Comparison of ENCODE assay signal across 1 cellular context in genomic region chr3:58049143-58049785, GRCh38.
TF ChIP-seq lines count a peak whose summit lies in the region.

No MANE protein-coding gene starts in this region.

TF ChIP-seq in HepG2, 621 proteins besides CTCF, POLR2A, EP300 and RAD21 (continued from another document and continues in another):
- TF ChIP-seq ZNF407 (CRISPR knock-in tag; IDR thresholded peaks at IDR 0.05; ENCODE audit: not compliant biosample characterization) (no peak), MEIS1 (CRISPR knock-in tag; IDR thresholded peaks at IDR 0.05; ENCODE audit: borderline replicate concordance) (peak; percentile 30; the same call in 1 of the 2 replicates), DNMT3B (CRISPR knock-in tag; conservative IDR thresholded peaks at IDR 0.05) (peak; percentile 29; the same call in 1 of the 2 replicates), KMT2A (CRISPR knock-in tag; IDR thresholded peaks at IDR 0.05) (0 out of 2 replicates have a peak, but pooled peaks have one; percentile 26), DMAP1 (CRISPR knock-in tag; IDR thresholded peaks at IDR 0.05) (0 out of 2 replicates have a peak, but pooled peaks have one; percentile 40), ZNF484 (CRISPR knock-in tag; IDR thresholded peaks at IDR 0.05; ENCODE audit: borderline replicate concordance, low read depth) (no peak), ZKSCAN5 (CRISPR knock-in tag; IDR thresholded peaks at IDR 0.05) (no peak), ZNF710 (CRISPR knock-in tag; IDR thresholded peaks at IDR 0.05; ENCODE audit: borderline replicate concordance) (0 out of 2 replicates have a peak, but pooled peaks have one; percentile 57), NCOA1 (CRISPR knock-in tag; IDR thresholded peaks at IDR 0.05) (no peak), ZNF230 (CRISPR knock-in tag; IDR thresholded peaks at IDR 0.05) (0 out of 2 replicates have a peak, but pooled peaks have one; percentile 40), ZNF34 (CRISPR knock-in tag; IDR thresholded peaks at IDR 0.05; ENCODE audit: borderline replicate concordance) (no peak), ZNF3 (CRISPR knock-in tag; IDR thresholded peaks at IDR 0.05) (0 out of 2 replicates have a peak, but pooled peaks have one; percentile 19), ZNF687 (CRISPR knock-in tag; IDR thresholded peaks at IDR 0.05) (peak; percentile 85), ZNF607 (CRISPR knock-in tag; IDR thresholded peaks at IDR 0.05; ENCODE audit: borderline replicate concordance) (no peak), CCAR2 (optimal IDR thresholded peaks at IDR 0.05; ENCODE audit: low read depth, low read length) (no peak), ATF4 (CRISPR knock-in tag; IDR thresholded peaks at IDR 0.05) (peak in 1 of 2 experiments; percentile 91; a peak in 2 of 4 replicates), GATAD1 (CRISPR knock-in tag; IDR thresholded peaks at IDR 0.05) (peak; percentile 66), ATF5 (CRISPR knock-in tag; IDR thresholded peaks at IDR 0.05; ENCODE audit: low read depth) (no peak), ELF3 (CRISPR knock-in tag; IDR thresholded peaks at IDR 0.05) (peak; percentile 62), MAFG (CRISPR knock-in tag; IDR thresholded peaks at IDR 0.05) (no peak), NFE2L2 (IDR thresholded peaks at IDR 0.05; ENCODE audit: low read length) (no peak), MIER3 (CRISPR knock-in tag; IDR thresholded peaks at IDR 0.05; ENCODE audit: borderline replicate concordance) (peak; percentile 86; the same call in 1 of the 2 replicates), FOXA3 (CRISPR knock-in tag; IDR thresholded peaks at IDR 0.05) (peak; percentile 78), NR2F1 (CRISPR knock-in tag; IDR thresholded peaks at IDR 0.05) (peak in 1 of 2 experiments; percentile 58; a peak in 2 of 4 replicates), PHF8 (CRISPR knock-in tag; IDR thresholded peaks at IDR 0.05) (no peak), MYPOP (CRISPR knock-in tag; IDR thresholded peaks at IDR 0.05) (0 out of 2 replicates have a peak, but pooled peaks have one; percentile 29), NR2F2 (IDR thresholded peaks at IDR 0.05; ENCODE audit: borderline replicate concordance, low read depth) (peak; percentile 67; the same call in 1 of the 2 replicates), BRD4 (CRISPR knock-in tag; IDR thresholded peaks at IDR 0.05) (peak; percentile 63; the same call in 1 of the 2 replicates), RXRA (CRISPR knock-in tag; IDR thresholded peaks at IDR 0.05) (peak; percentile 84; the same call in 1 of the 2 replicates), ZNF292 (CRISPR knock-in tag; IDR thresholded peaks at IDR 0.05; ENCODE audit: borderline replicate concordance, low read depth) (peak; percentile 70; the same call in 1 of the 2 replicates), FOXJ3 (CRISPR knock-in tag; IDR thresholded peaks at IDR 0.05; ENCODE audit: borderline replicate concordance) (peak; percentile 69; the same call in 1 of the 2 replicates), ZMYM2 (CRISPR knock-in tag; IDR thresholded peaks at IDR 0.05) (0 out of 2 replicates have a peak, but pooled peaks have one; percentile 21), BCL6 (CRISPR knock-in tag; IDR thresholded peaks at IDR 0.05) (peak; percentile 74), ZNF264 (CRISPR knock-in tag; IDR thresholded peaks at IDR 0.05) (peak; percentile 61; the same call in 1 of the 2 replicates), HOXD1 (CRISPR knock-in tag; IDR thresholded peaks at IDR 0.05) (peak; percentile 40; the same call in 1 of the 2 replicates), SOX13 (IDR thresholded peaks at IDR 0.05) (no peak), SOX13 (CRISPR knock-in tag; conservative IDR thresholded peaks at IDR 0.05 in 1 of 2, IDR thresholded peaks at IDR 0.05 in 1 of 2) (peak in 1 of 2 experiments; percentile 92; a peak in 2 of 4 replicates), ZNF616 (CRISPR knock-in tag; IDR thresholded peaks at IDR 0.05; ENCODE audit: low read depth) (no peak), ATF7-NPFF (CRISPR knock-in tag; IDR thresholded peaks at IDR 0.05; ENCODE audit: low read depth) (0 out of 2 replicates have a peak, but pooled peaks have one; percentile 39), KDM4B (CRISPR knock-in tag; IDR thresholded peaks at IDR 0.05) (peak; percentile 68; the same call in 1 of the 2 replicates), PITX1 (CRISPR knock-in tag; IDR thresholded peaks at IDR 0.05) (peak; percentile 85; the same call in 1 of the 2 replicates), HMG20A (CRISPR knock-in tag; IDR thresholded peaks at IDR 0.05; ENCODE audit: borderline replicate concordance) (peak; percentile 88; the same call in 1 of the 2 replicates), ZNF652 (CRISPR knock-in tag; IDR thresholded peaks at IDR 0.05; ENCODE audit: borderline replicate concordance, low read depth) (peak; percentile 14; the same call in 1 of the 2 replicates), MEF2D (CRISPR knock-in tag; IDR thresholded peaks at IDR 0.05) (peak; percentile 57; the same call in 1 of the 2 replicates), ZNF644 (CRISPR knock-in tag; IDR thresholded peaks at IDR 0.05; ENCODE audit: low read depth) (peak; percentile 83; the same call in 1 of the 2 replicates), ASH2L (IDR thresholded peaks at IDR 0.05; ENCODE audit: insufficient read length, low read depth, low read length) (peak; percentile 73), MAFF (IDR thresholded peaks at IDR 0.05; ENCODE audit: low read depth, low read length) (no peak), ZFP91 (CRISPR knock-in tag; IDR thresholded peaks at IDR 0.05; ENCODE audit: borderline replicate concordance) (peak; percentile 56)
